8 cellular contexts compared by ENCODE assay signal in the genomic region with DNA sequence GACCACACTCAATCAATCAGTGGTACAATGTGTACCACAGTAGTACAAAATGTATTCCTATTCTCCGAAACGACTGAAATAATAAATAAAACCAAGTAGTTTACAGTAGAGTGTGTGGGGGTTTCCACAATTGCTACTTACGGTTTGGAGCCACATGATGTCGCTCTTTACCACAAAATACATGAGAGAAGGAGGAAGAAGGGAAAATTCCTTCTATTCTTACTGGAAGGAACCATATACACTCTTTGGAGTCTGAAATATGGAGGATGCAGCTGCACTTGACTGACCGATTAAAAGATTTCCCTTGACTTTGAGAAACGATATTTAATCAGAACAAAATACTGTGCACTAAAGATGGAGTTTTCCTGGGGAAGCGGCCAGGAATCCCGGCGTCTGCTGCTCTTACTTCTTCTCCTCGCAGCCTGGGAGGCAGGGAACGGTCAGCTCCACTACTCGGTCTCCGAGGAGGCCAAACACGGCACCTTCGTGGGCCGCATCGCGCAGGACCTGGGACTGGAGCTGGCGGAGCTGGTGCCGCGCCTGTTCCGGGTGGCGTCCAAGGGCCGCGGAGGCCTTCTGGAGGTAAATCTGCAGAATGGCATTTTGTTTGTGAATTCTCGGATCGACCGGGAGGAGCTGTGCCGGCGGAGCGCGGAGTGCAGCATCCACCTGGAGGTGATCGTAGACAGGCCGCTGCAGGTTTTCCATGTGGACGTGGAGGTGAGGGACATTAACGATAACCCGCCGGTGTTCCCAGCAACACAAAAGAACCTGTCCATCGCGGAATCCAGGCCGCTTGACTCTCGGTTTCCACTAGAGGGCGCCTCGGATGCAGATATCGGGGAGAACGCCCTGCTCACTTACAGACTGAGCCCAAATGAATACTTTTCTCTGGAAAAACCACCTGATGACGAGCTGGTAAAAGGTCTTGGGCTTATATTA. TPM values are rescaled to one million over a fixed set of nuclear protein-coding genes. Genes with fewer than 3 reads are reported as not detected.
A peak's percentile ranks its signal among the peaks of the same experiment; 100 is the strongest.
DNase-seq lines count a peak whose midpoint lies in the region; ATAC-seq, FAIRE-seq and TF ChIP-seq lines count a peak whose summit lies in the region.

Gene PCDHA4, plus strand, starts transcription at position 235 of the 942 bp plus-strand sequence.

- H3K27me3 ChIP-seq in bronchial epithelial cell (ENCODE audit: control insufficient read depth, insufficient read depth, low read length) (no peaks in the 10 kb centered on the region), lung (ENCODE audit: control insufficient read depth, insufficient read depth) (no peaks in the 10 kb centered on the region)
- H3K27me3 ChIP-seq in CD8-positive, alpha-beta T cell (ENCODE audit: insufficient read depth, low read length): no peaks in the 10 kb centered on the region

- no peak for FAIRE-seq in bronchial epithelial cell (lab: Jason Lieb, UNC)

- H3K27ac Mint-ChIP-seq in CD14-positive monocyte (peak within 1 kb of the TSS in 1 of 7 donors; percentile 25), immature natural killer cell (no peak within 1 kb of the TSS)
- H3K27ac Mint-ChIP-seq in CD8-positive, alpha-beta T cell: no peak within 1 kb of the TSS

- H3K27me3 Mint-ChIP-seq in CD14-positive monocyte (ENCODE audit: low read depth in 3 of 3): peaks cover 4 to 21% (median 18%) of the 10 kb centered on the region in 3 donors
- peaks cover 33% of the 10 kb centered on the region for H3K27me3 Mint-ChIP-seq in CD8-positive, alpha-beta T cell (ENCODE audit: low read depth)
- H3K27me3 Mint-ChIP-seq in immature natural killer cell (ENCODE audit: low read depth in 3 of 3): peaks cover 6 to 18% (median 18%) of the 10 kb centered on the region in 3 donors

- peaks cover 0 to 2% of the 10 kb centered on the region in 2 donors for H3K4me1 ChIP-seq in lung (ENCODE audit: control insufficient read depth in 2 of 2, insufficient read depth in 2 of 2, low read length in 2 of 2)
- H3K4me1 ChIP-seq in CD8-positive, alpha-beta T cell (ENCODE audit: insufficient read depth, low read length): no peaks in the 10 kb centered on the region

- ATAC-seq in lung (ENCODE audit: insufficient read depth, low FRiP score): peak; percentile 69
- no peak for ATAC-seq in CD8-positive, alpha-beta T cell
- no peak for ATAC-seq in HG02759 (IDR thresholded peaks at IDR 0.05; ENCODE audit: unreplicated experiment)
- no peak for ATAC-seq in HG02884 (IDR thresholded peaks at IDR 0.05; ENCODE audit: unreplicated experiment)

- TF ChIP-seq CTCF in CD14-positive monocyte (IDR thresholded peaks at IDR 0.05) (no peak), bronchial epithelial cell (IDR thresholded peaks at IDR 0.05; ENCODE audit: insufficient read depth, low read length, severe bottlenecking) (peak; percentile 27), lung (IDR thresholded peaks at IDR 0.05; ENCODE audit: control extremely low read depth, extremely low read depth) (no peak)
- no peak for TF ChIP-seq CTCF in CD8-positive, alpha-beta T cell (IDR thresholded peaks at IDR 0.05)

- POLR2A ChIA-PET in CD8-positive, alpha-beta T cell (lab: Charles Lee): no interaction called here

- intact Hi-C loops in CD14-positive monocyte (cut with micrococcal nuclease): no loop called here
- intact Hi-C loops in CD8-positive, alpha-beta T cell (cut with DNase I, micrococcal nuclease): no loop called here

- peaks cover 2 to 34% of the 10 kb centered on the region in 2 donors for H3K9me3 ChIP-seq in lung (ENCODE audit: control insufficient read depth in 2 of 2, insufficient read depth in 1 of 2, low read length in 1 of 2)
- peaks cover under 1% of the 10 kb centered on the region for H3K9me3 ChIP-seq in CD8-positive, alpha-beta T cell (ENCODE audit: low read length)

- 17 to 19% methylated on average over 35 to 37 of the region's 47 CpGs for WGBS in lung, 2 donors

- CTCF ChIA-PET in CD8-positive, alpha-beta T cell (lab: Charles Lee): interaction anchor here (0.8 kb wide), 1 partner anchor 1989 kb away, joined by 3 read pairs; no protein-coding TSS in a partner anchor

- no peak within 1 kb of the TSS for H3K27ac ChIP-seq in lung (ENCODE audit: low read depth in 1 of 2, low read length in 1 of 2)
- no peak within 1 kb of the TSS for H3K27ac ChIP-seq in CD8-positive, alpha-beta T cell (ENCODE audit: low read depth, low read length)

- H3K4me3 ChIP-seq in bronchial epithelial cell (ENCODE audit: low read depth, low read length) (peak within 1 kb of the TSS; percentile 26), lung (no peak within 1 kb of the TSS)
- no peak within 1 kb of the TSS for H3K4me3 ChIP-seq in CD8-positive, alpha-beta T cell (ENCODE audit: low read depth, low read length)

- no peaks in the 10 kb centered on the region for H3K4me1 Mint-ChIP-seq in CD14-positive monocyte
- no peaks in the 10 kb centered on the region for H3K4me1 Mint-ChIP-seq in CD8-positive, alpha-beta T cell (ENCODE audit: low read depth)
- no peaks in the 10 kb centered on the region for H3K4me1 Mint-ChIP-seq in immature natural killer cell

- H3K36me3 Mint-ChIP-seq in CD14-positive monocyte: peaks cover 0 to 11% of the 10 kb centered on the region in 2 donors
- H3K36me3 Mint-ChIP-seq in CD8-positive, alpha-beta T cell: peaks cover 3% of the 10 kb centered on the region
- peaks cover 4 to 5% (median 5%) of the 10 kb centered on the region in 3 donors for H3K36me3 Mint-ChIP-seq in immature natural killer cell

- H3K9me3 Mint-ChIP-seq in CD14-positive monocyte (peaks cover 37 to 63% (median 55%) of the 10 kb centered on the region in 7 donors), immature natural killer cell (peaks cover 12 to 40% (median 24%) of the 10 kb centered on the region in 6 donors)
- peaks cover 42% of the 10 kb centered on the region for H3K9me3 Mint-ChIP-seq in CD8-positive, alpha-beta T cell

- H3K36me3 ChIP-seq in bronchial epithelial cell (ENCODE audit: control insufficient read depth, insufficient read depth, low read length) (no peaks in the 10 kb centered on the region), lung (ENCODE audit: control insufficient read depth in 2 of 2, insufficient read depth in 2 of 2, low read length in 2 of 2) (no peaks in the 10 kb centered on the region)
- H3K36me3 ChIP-seq in CD8-positive, alpha-beta T cell (ENCODE audit: insufficient read depth, low read length): no peaks in the 10 kb centered on the region

- H3K4me3 Mint-ChIP-seq in CD14-positive monocyte (peak within 1 kb of the TSS; percentile 28 to 59), immature natural killer cell (peak within 1 kb of the TSS in 1 of 5 donors; percentile 27)
- no peak within 1 kb of the TSS for H3K4me3 Mint-ChIP-seq in CD8-positive, alpha-beta T cell

- no peak for DNase-seq in CD14-positive monocyte (ENCODE audit: low spot score)
- DNase-seq in KBM-7: peak; percentile 3
- DNase-seq in bronchial epithelial cell (ENCODE audit: low read depth): no peak
- DNase-seq in lung (ENCODE audit: low spot score): peak; percentile 50
- DNase-seq in CD8-positive, alpha-beta T cell: no peak
- DNase-seq in immature natural killer cell: no peak

- in situ Hi-C loops in KBM-7 (cut with MboI; ENCODE audit: low pct_unique_long_range_greater_than_20kb, low sequenced_read_pairs): no loop called here

RNA-seq across cellular contexts. Expression of gene PCDHA4, which starts in this region (rescaled TPM):
- not detected for polyA plus RNA-seq in CD14-positive monocyte
- total RNA-seq in bronchial epithelial cell: 0.26 and 0.77 TPM in 2 replicates
- 1 to 10 TPM; 1.6 to 2.9 TPM for total RNA-seq in lung
- under 1 TPM; 0.26 to 0.41 TPM for polyA plus RNA-seq in lung
- total RNA-seq in CD8-positive, alpha-beta T cell: not detected
- polyA plus RNA-seq in immature natural killer cell: not detected

Comparison
In these comparisons a context has a peak if more than half of its experiments do, and no peak if none do; other contexts are left out.
1. DNase-seq: peak in KBM-7 (single experiment) and lung (single experiment); none in CD14-positive monocyte (single experiment), bronchial epithelial cell (single experiment), CD8-positive, alpha-beta T cell (0 of 7) and immature natural killer cell (0 of 3).